16 cellular contexts compared by ENCODE assay signal in the genomic region with DNA sequence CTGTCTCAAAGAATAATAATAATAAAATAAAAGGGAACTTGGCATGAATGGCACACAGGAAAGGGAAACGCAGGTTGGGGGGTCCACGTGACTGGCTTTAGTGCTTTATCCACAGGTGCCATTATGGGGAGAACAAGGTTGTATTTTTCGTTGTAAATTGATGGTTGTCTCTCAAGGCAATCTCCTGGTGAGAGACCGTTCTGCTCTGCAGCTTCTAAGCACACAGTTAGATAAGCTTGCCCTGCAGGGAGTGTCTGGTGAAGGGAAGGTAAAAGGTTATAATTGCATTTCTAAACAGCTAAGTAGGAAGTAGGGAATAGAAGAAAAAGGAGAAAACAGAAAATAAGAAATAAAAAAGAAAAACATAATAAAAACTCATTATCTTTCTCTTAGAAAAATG.
DNase-seq lines count a peak whose midpoint lies in the region; ATAC-seq lines count a peak whose summit lies in the region.
"Had no signal": no experiment of that assay in that cellular context is flagged by ENCODE, and none has a peak within 500 bp of the region (broad histone marks: within the 10 kb centered on the region; RNA-seq: fewer than 3 reads in every experiment).

No MANE protein-coding gene starts in this region.

- ATAC-seq in stimulated activated naive B cell treated with anti-CD40 and anti-IgM and Interleukin-4, amounts not matched to agents 10 μg/mL and 1 μg/mL and 100 μg/mL, for 72 hours (replicated peaks) = no peak

- no peak overlapping the region for H3K4me2 ChIP-seq in mesendoderm (ENCODE audit: low read length)
- H3K4me2 ChIP-seq: BLaER1 had no signal

- H2BK15ac ChIP-seq in mesendoderm (replicated peaks; ENCODE audit: low read depth) = no peak overlapping the region

- H3K23ac ChIP-seq in mesendoderm (ENCODE audit: low read length) = no peak overlapping the region

- H3K79me2 ChIP-seq in mesendoderm (ENCODE audit: control insufficient read depth, insufficient read depth, low read length) = no peaks in the 10 kb centered on the region

- no peak overlapping the region for H2AK5ac ChIP-seq in mesendoderm (ENCODE audit: low read length)

- WGBS in mesendoderm (ENCODE audit: extremely low coverage, insufficient coverage, low lambda C conversion rate) = no CpG with 5 or more reads among the region's 4 CpGs

- no peaks in the 10 kb centered on the region for H3K9me3 Mint-ChIP-seq in stimulated activated naive B cell treated with anti-CD40 and anti-IgM and Interleukin-4, amounts not matched to agents 10 μg/mL and 1 μg/mL and 100 μg/mL, for 72 hours
- H3K9me3 Mint-ChIP-seq: CD8-positive, alpha-beta memory T cell had no signal

- no peaks in the 10 kb centered on the region for H3K27me3 Mint-ChIP-seq in stimulated activated naive B cell treated with anti-CD40 and anti-IgM and Interleukin-4, amounts not matched to agents 10 μg/mL and 1 μg/mL and 100 μg/mL, for 72 hours

- H2BK120ac ChIP-seq in mesendoderm (ENCODE audit: low read depth, low read length) = no peak overlapping the region

- no peak overlapping the region for H3K4me3 Mint-ChIP-seq in stimulated activated naive B cell treated with anti-CD40 and anti-IgM and Interleukin-4, amounts not matched to agents 10 μg/mL and 1 μg/mL and 100 μg/mL, for 72 hours
- H3K4me3 Mint-ChIP-seq: CD8-positive, alpha-beta memory T cell; H9 had no signal

- H3K36me3 Mint-ChIP-seq in stimulated activated naive B cell treated with anti-CD40 and anti-IgM and Interleukin-4, amounts not matched to agents 10 μg/mL and 1 μg/mL and 100 μg/mL, for 72 hours = no peaks in the 10 kb centered on the region

- peak overlapping the region; percentile 98 for H3K18ac ChIP-seq in mesendoderm (ENCODE audit: low read length)

- peak overlapping the region; percentile 75 for H3K27ac ChIP-seq in mesendoderm (ENCODE audit: low read depth, low read length)
- H3K27ac ChIP-seq: 22Rv1, BLaER1 had no signal

- H3K36me3 ChIP-seq in mesendoderm (ENCODE audit: control insufficient read depth, insufficient read depth, low read length) = no peaks in the 10 kb centered on the region
- H3K36me3 ChIP-seq: BLaER1 had no signal

- peak in 2 of 3 experiments; percentile 34 to 47 for DNase-seq in NCI-H1417 (lab: John Stamatoyannopoulos, UW)
- no peak for DNase-seq in NCI-H1417 treated with DMSO at 0.1 percent for 48 hours (lab: John Stamatoyannopoulos, UW)
- peak; percentile 90 for DNase-seq in NCI-H69 (lab: John Stamatoyannopoulos, UW)
- DNase-seq in mesendoderm = peak; percentile 65
- no peak for DNase-seq in putamen (ENCODE audit: low spot score)
- no peak for DNase-seq in stimulated activated naive B cell treated with anti-CD40 and anti-IgM and Interleukin-4, amounts not matched to agents 10 μg/mL and 1 μg/mL and 100 μg/mL, for 72 hours
- no peak for DNase-seq in activated naive CD4-positive, alpha-beta T cell treated with anti-CD3 and anti-CD28 coated beads, Interleukin-2, amount 50 U/mL, for 16 hours
- no peak for DNase-seq in T-helper 9 cell
- DNase-seq: Caco-2; CD8-positive, alpha-beta memory T cell; DND-41; GDM1; GOT3; H9 had no signal

- no peaks in the 10 kb centered on the region for H3K79me1 ChIP-seq in mesendoderm (ENCODE audit: low read length)

- no peak overlapping the region for H2BK5ac ChIP-seq in mesendoderm (ENCODE audit: low read length)

- H4K8ac ChIP-seq in mesendoderm (ENCODE audit: low read depth, low read length) = peak overlapping the region; percentile 83

- no peaks in the 10 kb centered on the region for H3K4me1 Mint-ChIP-seq in stimulated activated naive B cell treated with anti-CD40 and anti-IgM and Interleukin-4, amounts not matched to agents 10 μg/mL and 1 μg/mL and 100 μg/mL, for 72 hours
- H3K4me1 Mint-ChIP-seq: CD8-positive, alpha-beta memory T cell had no signal

- H3K27me3 ChIP-seq in mesendoderm (ENCODE audit: insufficient read depth, low read length, poor library complexity) = no peaks in the 10 kb centered on the region
- H3K27me3 ChIP-seq: BLaER1 had no signal

- peak overlapping the region; percentile 1 for H3K56ac ChIP-seq in mesendoderm (ENCODE audit: low read length)

- H3K4ac ChIP-seq in mesendoderm (ENCODE audit: low read depth, low read length) = no peak overlapping the region

- H3K27ac Mint-ChIP-seq in stimulated activated naive B cell treated with anti-CD40 and anti-IgM and Interleukin-4, amounts not matched to agents 10 μg/mL and 1 μg/mL and 100 μg/mL, for 72 hours = no peak overlapping the region

- H4K5ac ChIP-seq in mesendoderm (ENCODE audit: low read length) = no peak overlapping the region

- no peak overlapping the region for H3K9ac ChIP-seq in mesendoderm (ENCODE audit: low read length)
- H3K9ac ChIP-seq: BLaER1 had no signal

- H3K4me1 ChIP-seq in mesendoderm (ENCODE audit: control insufficient read depth, low read depth, low read length) = peaks cover 7% of the 10 kb centered on the region
- H3K4me1 ChIP-seq: BLaER1, Caco-2 had no signal

- H3K4me3 ChIP-seq in mesendoderm (ENCODE audit: low read length) = no peak overlapping the region
- H3K4me3 ChIP-seq: BLaER1 had no signal

Comparison
In these comparisons a context has a peak if more than half of its experiments do, and no peak if none do; other contexts are left out.
1. DNase-seq: peak in NCI-H1417 (2 of 3), NCI-H69 (single experiment) and mesendoderm (single experiment); none in NCI-H1417 treated with DMSO at 0.1 percent for 48 hours (single experiment), putamen (single experiment), stimulated activated naive B cell treated with anti-CD40 and anti-IgM and Interleukin-4, amounts not matched to agents 10 μg/mL and 1 μg/mL and 100 μg/mL, for 72 hours (single experiment), activated naive CD4-positive, alpha-beta T cell treated with anti-CD3 and anti-CD28 coated beads, Interleukin-2, amount 50 U/mL, for 16 hours (single experiment) and T-helper 9 cell (single experiment).